Comparison of ENCODE assay signal across 17 cellular contexts in genomic region chr19:45096700-45097099, GRCh38. TPM values are rescaled to one million over a fixed set of nuclear protein-coding genes. Genes with fewer than 3 reads are reported as not detected.
DNase-seq lines count a peak whose midpoint lies in the region; ATAC-seq and TF ChIP-seq lines count a peak whose summit lies in the region.
"Had no signal": no experiment of that assay in that cellular context is flagged by ENCODE, and none has a peak within 500 bp of the region (broad histone marks: within the 10 kb centered on the region; RNA-seq: fewer than 3 reads in every experiment).

No MANE protein-coding gene starts in this region.

- H4K20me1 ChIP-seq in mammary epithelial cell (ENCODE audit: insufficient read depth, low read length) = no peaks in the 10 kb centered on the region

- no peaks in the 10 kb centered on the region for H3K27me3 ChIP-seq in mammary epithelial cell (ENCODE audit: insufficient read depth, low read length)
- H3K27me3 ChIP-seq in breast epithelium = no peaks in the 10 kb centered on the region
- H3K27me3 ChIP-seq in vagina = no peaks in the 10 kb centered on the region
- no peaks in the 10 kb centered on the region for H3K27me3 ChIP-seq in heart right ventricle

- peak overlapping the region; percentile 57 for H3K27ac Mint-ChIP-seq in MCF 10A (ENCODE audit: low read depth, unreplicated experiment)
- peak overlapping the region in 9 of 10 donors; percentile 25 to 83 (median 73) for H3K27ac Mint-ChIP-seq in naive thymus-derived CD8-positive, alpha-beta T cell
- H3K27ac Mint-ChIP-seq: activated T-helper 1 cell treated with anti-CD3 and anti-CD28 coated beads, Interleukin-12 subunit alpha, Interleukin-12 subunit beta, Interleukin-2, Interleukin-4 antibody, amounts not matched to agents 30 ng/mL and 10 ng/mL and 1 ng/mL, durations not matched to agents 14 hours and 24 hours and 36 hours had no signal

- TF ChIP-seq POLR2A in breast epithelium (IDR thresholded peaks at IDR 0.05) (no peak), vagina (IDR thresholded peaks at IDR 0.05) (no peak)

- DNase-seq in MCF 10A (ENCODE audit: unreplicated experiment) (no peak), mammary epithelial cell (no peak), breast epithelium (ENCODE audit: low spot score in 2 of 2) (no peak), vagina (ENCODE audit: extremely low spot score in 2 of 2) (no peak), heart right ventricle (no peak), CD1c-positive myeloid dendritic cell (ENCODE audit: extremely low spot score) (no peak)
- DNase-seq in naive thymus-derived CD8-positive, alpha-beta T cell = no peak
- DNase-seq: ACHN; activated CD4-positive, alpha-beta T cell treated with anti-CD3 and anti-CD28 coated beads for 48 hours; KBM-7; left cardiac atrium; NCI-H1436 treated with DMSO at 0.1 percent for 48 hours; NCI-H446 treated with DMSO at 0.1 percent for 48 hours; small intestine had no signal

- 95% methylated on average over 5 of the region's 7 CpGs for WGBS in mammary epithelial cell (ENCODE audit: low coverage, missing lambda C conversion rate)
- WGBS in heart right ventricle, 2 donors = 82 to 87% methylated on average over 7 of the region's 7 CpGs

- TF ChIP-seq CTCF in MCF 10A (IDR thresholded peaks at IDR 0.05; ENCODE audit: unreplicated experiment) (no peak), mammary epithelial cell (conservative IDR thresholded peaks at IDR 0.05 in 1 of 2, IDR thresholded peaks at IDR 0.05 in 1 of 2; ENCODE audit: extremely low read depth in 1 of 2, insufficient read depth in 1 of 2, low read depth in 1 of 2, low read length in 2 of 2) (no peak), breast epithelium (IDR thresholded peaks at IDR 0.05) (no peak), vagina (IDR thresholded peaks at IDR 0.05) (no peak), heart right ventricle (IDR thresholded peaks at IDR 0.05) (no peak)

- in situ Hi-C loops in mammary epithelial cell (cut with MboI; ENCODE audit: low sequenced_read_pairs in 2 of 2) = no loop called here

- peaks cover 89% of the 10 kb centered on the region for H3K79me2 ChIP-seq in mammary epithelial cell (ENCODE audit: insufficient read depth, low read length)

- peaks cover 36% of the 10 kb centered on the region for H3K4me1 ChIP-seq in mammary epithelial cell (ENCODE audit: insufficient read depth, low read length)
- H3K4me1 ChIP-seq in breast epithelium = peaks cover 21 to 47% of the 10 kb centered on the region in 2 donors
- peaks cover 83% of the 10 kb centered on the region for H3K4me1 ChIP-seq in vagina
- H3K4me1 ChIP-seq in heart right ventricle = peaks cover 19 to 89% (median 69%) of the 10 kb centered on the region in 9 donors

- H3K27ac ChIP-seq in mammary epithelial cell (ENCODE audit: insufficient read depth, low read depth, low read length) = no peak overlapping the region
- H3K27ac ChIP-seq in breast epithelium = peak overlapping the region; percentile 81 to 93
- H3K27ac ChIP-seq in vagina = peak overlapping the region; percentile 88
- H3K27ac ChIP-seq in heart right ventricle = peak overlapping the region in 1 of 10 donors; percentile 75

- BruUV-seq in MCF 10A (replicated peaks; lab: Mats Ljungman, UMichigan) = no TSS peak
- no TSS peak for BruUV-seq in mammary epithelial cell (replicated peaks; lab: Mats Ljungman, UMichigan)

- no peaks in the 10 kb centered on the region for H3K27me3 Mint-ChIP-seq in MCF 10A (ENCODE audit: insufficient read depth, unreplicated experiment)
- no peaks in the 10 kb centered on the region for H3K27me3 Mint-ChIP-seq in naive thymus-derived CD8-positive, alpha-beta T cell

- intact Hi-C loops in MCF 10A (cut with micrococcal nuclease) = loop anchor here (10.0 kb wide), 2 partner anchors 148 to 238 kb away; partner anchors contain the start of gene EXOC3L2
- intact Hi-C loops in mammary epithelial cell (cut with micrococcal nuclease) = no loop called here
- intact Hi-C loops in breast epithelium (cut with DNase I; ENCODE audit: low total_unique reads) = no loop called here
- intact Hi-C loops in vagina (cut with DNase I) = no loop called here
- intact Hi-C loops in heart right ventricle (cut with DNase I) = loop anchor here in 1 of 10 donors (10.0 kb wide), 1 partner anchor 88 kb away; no protein-coding TSS in a partner anchor

- POLR2A ChIA-PET in MCF 10A (lab: Yijun Ruan, JAX) = no interaction called here
- POLR2A ChIA-PET in naive thymus-derived CD8-positive, alpha-beta T cell (lab: Charles Lee) = interaction anchor here (0.7 kb wide), 1 partner anchor 19 kb away, joined by 7 read pairs; no protein-coding TSS in a partner anchor

- CTCF ChIA-PET in MCF 10A (lab: Yijun Ruan, JAX) = no interaction called here
- CTCF ChIA-PET in mammary epithelial cell (lab: Charles Lee; ENCODE audit: low non-redundant PET) = interaction anchor here (0.6 kb wide), 1 partner anchor 541 kb away, joined by 4 read pairs; no protein-coding TSS in a partner anchor

- no peak for ATAC-seq in naive thymus-derived CD8-positive, alpha-beta T cell
- ATAC-seq in HG02840 (IDR thresholded peaks at IDR 0.05; ENCODE audit: low FRiP score, unreplicated experiment) = no peak
- ATAC-seq in heart right ventricle = no peak
- ATAC-seq: left cardiac atrium had no signal

- dilution Hi-C loops in mammary epithelial cell (cut with HindIII; ENCODE audit: low sequenced_read_pairs) = no loop called here

- H3K4me3 Mint-ChIP-seq in MCF 10A (ENCODE audit: unreplicated experiment) = peak overlapping the region; percentile 11
- peak overlapping the region in 9 of 10 donors; percentile 33 to 76 (median 52) for H3K4me3 Mint-ChIP-seq in naive thymus-derived CD8-positive, alpha-beta T cell
- H3K4me3 Mint-ChIP-seq: activated T-helper 1 cell treated with anti-CD3 and anti-CD28 coated beads, Interleukin-12 subunit alpha, Interleukin-12 subunit beta, Interleukin-2, Interleukin-4 antibody, amounts not matched to agents 30 ng/mL and 10 ng/mL and 1 ng/mL, durations not matched to agents 14 hours and 24 hours and 36 hours had no signal

- no peak overlapping the region for H3K9ac ChIP-seq in mammary epithelial cell (ENCODE audit: insufficient read depth, low read length)

- H3K4me3 ChIP-seq in mammary epithelial cell (replicated peaks in 1 of 3; ENCODE audit: insufficient read depth in 1 of 3, low read depth in 2 of 3, low read length in 3 of 3) = no peak overlapping the region
- no peak overlapping the region for H3K4me3 ChIP-seq in breast epithelium
- H3K4me3 ChIP-seq in vagina = no peak overlapping the region
- H3K4me3 ChIP-seq in heart right ventricle = no peak overlapping the region

- no peak overlapping the region for H3K4me2 ChIP-seq in mammary epithelial cell (ENCODE audit: insufficient read depth, low read depth, low read length)

- H3K36me3 Mint-ChIP-seq in MCF 10A (ENCODE audit: insufficient read depth, unreplicated experiment) = peaks cover 12% of the 10 kb centered on the region
- H3K36me3 Mint-ChIP-seq in naive thymus-derived CD8-positive, alpha-beta T cell = peaks cover 0 to 2% (median 0%) of the 10 kb centered on the region in 3 donors

- H3K9me3 ChIP-seq in mammary epithelial cell (replicated peaks; ENCODE audit: insufficient read depth, low read length) (no peaks in the 10 kb centered on the region), breast epithelium (no peaks in the 10 kb centered on the region), vagina (no peaks in the 10 kb centered on the region), heart right ventricle (no peaks in the 10 kb centered on the region)

- no peaks in the 10 kb centered on the region for H3K36me3 ChIP-seq in mammary epithelial cell (ENCODE audit: insufficient read depth, low read length)
- no peaks in the 10 kb centered on the region for H3K36me3 ChIP-seq in breast epithelium
- no peaks in the 10 kb centered on the region for H3K36me3 ChIP-seq in vagina
- H3K36me3 ChIP-seq in heart right ventricle = peaks cover 0 to 8% (median 0%) of the 10 kb centered on the region in 9 donors

- no peak overlapping the region for H2AFZ ChIP-seq in mammary epithelial cell (ENCODE audit: low read depth, low read length)

- peaks cover 58% of the 10 kb centered on the region for H3K4me1 Mint-ChIP-seq in MCF 10A (ENCODE audit: insufficient read depth, unreplicated experiment)
- peaks cover 64 to 91% (median 80%) of the 10 kb centered on the region in 4 donors for H3K4me1 Mint-ChIP-seq in naive thymus-derived CD8-positive, alpha-beta T cell

- H3K9me3 Mint-ChIP-seq in MCF 10A (ENCODE audit: unreplicated experiment) = no peaks in the 10 kb centered on the region
- no peaks in the 10 kb centered on the region for H3K9me3 Mint-ChIP-seq in naive thymus-derived CD8-positive, alpha-beta T cell
- H3K9me3 Mint-ChIP-seq: activated T-helper 1 cell treated with anti-CD3 and anti-CD28 coated beads, Interleukin-12 subunit alpha, Interleukin-12 subunit beta, Interleukin-2, Interleukin-4 antibody, amounts not matched to agents 30 ng/mL and 10 ng/mL and 1 ng/mL, durations not matched to agents 14 hours and 24 hours and 36 hours had no signal

RNA-seq across cellular contexts. Expression of gene PPP1R37, which starts 3.7 kb away (rescaled TPM):
- 22.0 and 22.5 TPM in 2 replicates for total RNA-seq in MCF 10A (2022)
- total RNA-seq in mammary epithelial cell = 10 to 100 TPM; 32.9 to 48.0 TPM
- polyA plus RNA-seq in mammary epithelial cell = 15.2 TPM
- 15.8 TPM for polyA minus RNA-seq in mammary epithelial cell
- total RNA-seq in breast epithelium = 10 to 100 TPM; 18.6 to 50.8 (median 33.8) TPM
- total RNA-seq in naive thymus-derived CD8-positive, alpha-beta T cell = 10 to 100 TPM; 32.9 to 33.3 TPM
- polyA plus RNA-seq in naive thymus-derived CD8-positive, alpha-beta T cell = 1 to 10 TPM in 1 of 3 donors, under 1 TPM in 2; 0.40 to 2.0 (median 0.83) TPM
- total RNA-seq in vagina = 23.8 TPM
- total RNA-seq in heart right ventricle = 10 to 100 TPM; 12.5 to 19.2 (median 15.8) TPM
- 10 to 100 TPM; 20.9 to 38.3 TPM for polyA plus RNA-seq in heart right ventricle

RNA-seq across cellular contexts. Expression of gene GEMIN7, which starts 17.6 kb away (rescaled TPM):
- total RNA-seq in MCF 10A (2022) (21.0 and 21.8 TPM in 2 replicates), mammary epithelial cell (10 to 100 TPM in 1 of 2 donors, 1 to 10 TPM in 1; 9.5 to 18.6 TPM), breast epithelium (10 to 100 TPM; 21.3 to 35.1 (median 22.1) TPM), vagina (42.0 TPM), heart right ventricle (10 to 100 TPM; 10.7 to 23.5 (median 13.0) TPM)
- polyA plus RNA-seq in mammary epithelial cell (41.3 TPM), heart right ventricle (10 to 100 TPM; 25.9 to 38.2 TPM)
- polyA minus RNA-seq in mammary epithelial cell = 4.1 TPM
- 10 to 100 TPM; 13.5 to 19.8 TPM for total RNA-seq in naive thymus-derived CD8-positive, alpha-beta T cell
- 10 to 100 TPM; 44.2 to 70.0 (median 50.3) TPM for polyA plus RNA-seq in naive thymus-derived CD8-positive, alpha-beta T cell

RNA-seq across cellular contexts. Expression of gene ZNF296, which starts 20.4 kb away (rescaled TPM):
- total RNA-seq in MCF 10A (2022) (2.0 and 2.7 TPM in 2 replicates), mammary epithelial cell (under 1 TPM in 1 of 2 donors, not detected in 1; 0.66 TPM), breast epithelium (1 to 10 TPM in 2 of 3 donors, under 1 TPM in 1; 0.98 to 1.9 (median 1.3) TPM), vagina (5.6 TPM), heart right ventricle (under 1 TPM in 5 of 10 donors, not detected in 5; 0.15 to 0.29 (median 0.21) TPM)
- polyA plus RNA-seq in mammary epithelial cell (0.22 TPM), heart right ventricle (under 1 TPM; 0.22 to 0.95 TPM)
- polyA minus RNA-seq in mammary epithelial cell = 0.41 TPM
- 1 to 10 TPM; 2.3 to 2.4 TPM for total RNA-seq in naive thymus-derived CD8-positive, alpha-beta T cell
- 1 to 10 TPM; 1.0 to 1.6 (median 1.1) TPM for polyA plus RNA-seq in naive thymus-derived CD8-positive, alpha-beta T cell
- total RNA-seq: myocyte had no signal

RNA-seq across cellular contexts. Expression of gene CLASRP, which starts 57.9 kb away (rescaled TPM):
- total RNA-seq in MCF 10A (2022) = 71.7 and 83.5 TPM in 2 replicates
- total RNA-seq in mammary epithelial cell = 10 to 100 TPM; 19.5 to 69.5 TPM
- 16.9 TPM for polyA plus RNA-seq in mammary epithelial cell
- polyA minus RNA-seq in mammary epithelial cell = 32.6 TPM
- 10 to 100 TPM; 49.9 to 80.3 (median 57.0) TPM for total RNA-seq in breast epithelium
- total RNA-seq in naive thymus-derived CD8-positive, alpha-beta T cell = 100 to 1,000 TPM; 141 to 150 TPM
- 1 to 10 TPM; 2.0 to 6.7 (median 5.3) TPM for polyA plus RNA-seq in naive thymus-derived CD8-positive, alpha-beta T cell
- 93.5 TPM for total RNA-seq in vagina
- 10 to 100 TPM; 24.0 to 50.4 (median 30.0) TPM for total RNA-seq in heart right ventricle
- polyA plus RNA-seq in heart right ventricle = 100 to 1,000 TPM in 1 of 2 donors, 10 to 100 TPM in 1; 26.9 to 142 TPM
